In the genomic region with DNA sequence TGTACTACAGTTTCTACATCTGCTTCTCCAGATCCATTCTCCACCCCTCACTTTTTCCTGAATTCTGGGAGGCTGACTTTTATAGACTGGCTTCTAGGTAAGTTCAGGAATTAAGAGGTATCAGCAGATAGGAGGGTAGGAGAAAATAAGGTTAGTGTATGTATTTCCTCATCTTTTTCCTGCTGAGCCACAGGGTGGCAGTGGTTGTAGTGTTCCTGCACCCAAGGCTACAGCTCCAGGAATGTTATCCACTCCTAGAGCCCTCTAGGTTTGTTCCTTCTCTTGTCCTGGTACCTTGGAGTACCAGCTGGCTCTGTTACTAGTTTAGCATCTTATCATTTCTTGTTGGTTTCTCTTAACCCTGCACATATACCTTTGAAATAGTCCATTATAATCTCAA, we compare ENCODE assay signal across 9 cellular contexts. TPM values are rescaled to one million over a fixed set of nuclear protein-coding genes. Genes with fewer than 3 reads are reported as not detected.
DNase-seq lines count a peak whose midpoint lies in the region; ATAC-seq and TF ChIP-seq lines count a peak whose summit lies in the region.
"Had no signal": no experiment of that assay in that cellular context is flagged by ENCODE, and none has a peak within 500 bp of the region (broad histone marks: within the 10 kb centered on the region; RNA-seq: fewer than 3 reads in every experiment).

No MANE protein-coding gene starts in this region.

- H3K36me3 ChIP-seq in adrenal gland (replicated peaks in 1 of 2) (no peaks in the 10 kb centered on the region), kidney epithelial cell (ENCODE audit: control insufficient read depth, insufficient read depth, low read length) (no peaks in the 10 kb centered on the region)
- H3K36me3 ChIP-seq in CD8-positive, alpha-beta memory T cell (ENCODE audit: insufficient read depth, low read length) = no peaks in the 10 kb centered on the region

- TF ChIP-seq POLR2A in adrenal gland (IDR thresholded peaks at IDR 0.05) = no peak

- no peak for ATAC-seq in stimulated activated naive CD8-positive, alpha-beta T cell treated with anti-CD3 and anti-CD28 coated beads, Interleukin-15, Interleukin-2, amounts not matched to agents 100 U/mL and 50 U/mL, for 24 hours

- H3K27me3 Mint-ChIP-seq in CD8-positive, alpha-beta memory T cell = no peaks in the 10 kb centered on the region

- H3K27me3 ChIP-seq in adrenal gland = no peaks in the 10 kb centered on the region
- H3K27me3 ChIP-seq in kidney epithelial cell (ENCODE audit: control insufficient read depth, insufficient read depth, low read length) = no peaks in the 10 kb centered on the region
- H3K27me3 ChIP-seq in CD8-positive, alpha-beta memory T cell (ENCODE audit: insufficient read depth, low read length, poor library complexity, severe bottlenecking) = no peaks in the 10 kb centered on the region

- H3K4me1 ChIP-seq in adrenal gland (replicated peaks in 1 of 2) = no peaks in the 10 kb centered on the region
- H3K4me1 ChIP-seq in CD8-positive, alpha-beta memory T cell (ENCODE audit: insufficient read depth, low read length) = no peaks in the 10 kb centered on the region

- H3K4me3 ChIP-seq in adrenal gland = no peak overlapping the region
- H3K4me3 ChIP-seq in kidney epithelial cell (ENCODE audit: low read depth, low read length) = no peak overlapping the region
- no peak overlapping the region for H3K4me3 ChIP-seq in CD8-positive, alpha-beta memory T cell (ENCODE audit: low read length)

- H3K9me3 ChIP-seq in adrenal gland (replicated peaks in 1 of 3) = no peaks in the 10 kb centered on the region
- no peaks in the 10 kb centered on the region for H3K9me3 ChIP-seq in CD8-positive, alpha-beta memory T cell (ENCODE audit: low read length)

- intact Hi-C loops in adrenal gland (cut with DNase I) = no loop called here

- no peak overlapping the region for H3K27ac Mint-ChIP-seq in CD8-positive, alpha-beta memory T cell

- H3K9me3 Mint-ChIP-seq in CD8-positive, alpha-beta memory T cell = no peaks in the 10 kb centered on the region

- POLR2A ChIA-PET in CD8-positive, alpha-beta memory T cell (lab: Charles Lee) = no interaction called here

- H3K36me3 Mint-ChIP-seq in CD8-positive, alpha-beta memory T cell = peaks cover 0 to 6% (median 3%) of the 10 kb centered on the region in 3 donors

- no peak overlapping the region for H3K4me3 Mint-ChIP-seq in CD8-positive, alpha-beta memory T cell

- peak; percentile 70 for TF ChIP-seq CTCF in C4-2B (conservative IDR thresholded peaks at IDR 0.05)
- TF ChIP-seq CTCF in adrenal gland (IDR thresholded peaks at IDR 0.05) = peak in 4 of 6 experiments; percentile 26 to 41 (median 33)
- TF ChIP-seq CTCF in kidney epithelial cell (IDR thresholded peaks at IDR 0.05; ENCODE audit: insufficient read depth, low read length, poor library complexity, severe bottlenecking) = peak; percentile 34

- no peak overlapping the region for H3K27ac ChIP-seq in C4-2B
- H3K27ac ChIP-seq in adrenal gland = no peak overlapping the region
- no peak overlapping the region for H3K27ac ChIP-seq in CD8-positive, alpha-beta memory T cell (ENCODE audit: low read depth, low read length)

- CTCF ChIA-PET in CD8-positive, alpha-beta memory T cell (lab: Charles Lee) = no interaction called here

- DNase-seq in HPDE6-E6E7 (ENCODE audit: extremely low spot score) (peak; percentile 14), adrenal gland (peak in 4 of 7 donors; percentile 20 to 35 (median 29)), kidney epithelial cell (ENCODE audit: low read depth) (peak; percentile 2), ureter (ENCODE audit: low spot score) (no peak)
- no peak for DNase-seq in activated CD4-positive, alpha-beta T cell treated with anti-CD3 and anti-CD28 coated beads, Interleukin-2, amount 50 U/mL, for 1 hour
- DNase-seq in stimulated activated naive CD8-positive, alpha-beta T cell treated with anti-CD3 and anti-CD28 coated beads, Interleukin-15, Interleukin-2, amounts not matched to agents 100 U/mL and 50 U/mL, for 24 hours = no peak
- no peak for DNase-seq in CD8-positive, alpha-beta memory T cell
- DNase-seq: stimulated activated CD4-positive, alpha-beta T cell treated with anti-CD3 and anti-CD28 coated beads, Interleukin-2, amount 100 ng/mL, for 24 hours had no signal

- H3K4me1 Mint-ChIP-seq in CD8-positive, alpha-beta memory T cell = peaks cover 9 to 15% (median 11%) of the 10 kb centered on the region in 3 donors

RNA-seq across cellular contexts. Expression of a gene that starts 40.7 kb away (rescaled TPM):
- total RNA-seq in adrenal gland = under 1 TPM in 3 of 8 donors, not detected in 5; 0.14 to 0.26 (median 0.15) TPM
- 1 to 10 TPM in 1 of 3 donors, under 1 TPM in 1, not detected in 1; 0.57 to 1.2 TPM for polyA plus RNA-seq in adrenal gland
- total RNA-seq in kidney epithelial cell = 0.13 TPM in 1 of 2 replicates, not detected in the other
- total RNA-seq in CD8-positive, alpha-beta memory T cell = not detected
- not detected for polyA plus RNA-seq in CD8-positive, alpha-beta memory T cell
- 1.0 TPM for total RNA-seq in ureter

RNA-seq across cellular contexts. Expression of a gene that starts 50.4 kb away (rescaled TPM):
- total RNA-seq in adrenal gland (10 to 100 TPM; 13.9 to 43.5 (median 33.0) TPM), kidney epithelial cell (36.9 and 37.6 TPM in 2 replicates), ureter (38.3 TPM)
- polyA plus RNA-seq in adrenal gland = 10 to 100 TPM; 15.4 to 25.9 (median 15.4) TPM
- total RNA-seq in CD8-positive, alpha-beta memory T cell = 10 to 100 TPM; 54.0 to 59.9 TPM
- 16.9 TPM for polyA plus RNA-seq in CD8-positive, alpha-beta memory T cell

Comparison
In these comparisons a context has a peak if more than half of its experiments do, and no peak if none do; other contexts are left out.
1. DNase-seq: peak in HPDE6-E6E7 (single experiment), adrenal gland (4 of 7) and kidney epithelial cell (single experiment); none in activated CD4-positive, alpha-beta T cell treated with anti-CD3 and anti-CD28 coated beads, Interleukin-2, amount 50 U/mL, for 1 hour (single experiment), stimulated activated naive CD8-positive, alpha-beta T cell treated with anti-CD3 and anti-CD28 coated beads, Interleukin-15, Interleukin-2, amounts not matched to agents 100 U/mL and 50 U/mL, for 24 hours (single experiment), CD8-positive, alpha-beta memory T cell (0 of 5) and ureter (single experiment).
2. Peak in every context shown above with its lines, with median percentiles within 50 percentile points of each other: CTCF ChIP-seq.